Comparison of ENCODE assay signal across 8 cellular contexts in the genomic region with DNA sequence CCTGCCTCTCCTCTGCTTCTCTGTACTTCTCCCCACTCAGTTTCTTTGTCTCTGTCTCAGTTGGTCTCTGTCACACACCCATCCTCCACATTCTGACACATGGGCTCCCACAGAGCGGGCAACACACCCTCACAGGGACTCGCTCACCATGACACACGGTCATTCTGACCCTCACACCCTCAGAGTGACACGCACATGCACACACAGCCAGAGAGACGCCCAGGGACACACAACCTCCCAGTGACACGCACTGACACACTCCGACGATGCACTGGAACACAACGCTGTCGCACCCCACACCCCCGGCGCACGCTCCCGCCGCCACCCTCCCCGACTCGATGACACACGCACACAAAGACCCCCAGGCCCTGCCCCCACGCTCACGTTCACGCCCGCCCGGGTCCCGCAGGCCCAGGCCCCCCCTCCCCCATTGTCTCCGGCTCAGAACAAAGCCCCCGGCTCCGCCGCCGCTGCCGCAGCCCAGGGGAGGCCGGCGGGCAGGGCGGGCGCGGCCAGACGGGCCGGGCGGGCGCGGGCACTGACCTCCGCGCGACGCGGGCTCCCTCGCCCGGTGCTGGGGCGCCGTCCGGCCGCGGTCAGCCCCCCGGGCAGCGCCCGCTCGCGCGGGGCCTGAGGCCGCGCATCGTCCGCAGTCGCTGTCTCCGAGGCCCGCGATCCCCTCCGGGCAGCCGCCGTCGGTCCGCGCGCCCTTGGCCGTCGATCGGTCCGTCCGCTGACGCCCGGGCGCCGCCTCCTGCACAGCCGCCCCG. TPM values are rescaled to one million over a fixed set of nuclear protein-coding genes. Genes with fewer than 3 reads are reported as not detected.
A peak's percentile ranks its signal among the peaks of the same experiment; 100 is the strongest.
DNase-seq lines count a peak whose midpoint lies in the region; ATAC-seq and TF ChIP-seq lines count a peak whose summit lies in the region.

No MANE protein-coding gene starts in this region.

- no peak overlapping the region for H3K27ac Mint-ChIP-seq in effector memory CD8-positive, alpha-beta T cell
- H3K27ac Mint-ChIP-seq in natural killer cell treated with Interleukin-12 subunit alpha and Interleukin-12 subunit beta and Interleukin-15 and Interleukin-18, amount 100 ng/mL, for 72 hours, result no peak overlapping the region
- no peak overlapping the region for H3K27ac Mint-ChIP-seq in osteocyte (ENCODE audit: unreplicated experiment)

- no peaks in the 10 kb centered on the region for H3K9me3 Mint-ChIP-seq in effector memory CD8-positive, alpha-beta T cell
- no peaks in the 10 kb centered on the region for H3K9me3 Mint-ChIP-seq in natural killer cell treated with Interleukin-12 subunit alpha and Interleukin-12 subunit beta and Interleukin-15 and Interleukin-18, amount 100 ng/mL, for 72 hours
- no peaks in the 10 kb centered on the region for H3K9me3 Mint-ChIP-seq in osteocyte (ENCODE audit: unreplicated experiment)

- no peaks in the 10 kb centered on the region for H3K36me3 ChIP-seq in Peyer's patch
- no peaks in the 10 kb centered on the region for H3K36me3 ChIP-seq in aorta (ENCODE audit: control insufficient read depth in 1 of 2, insufficient read depth in 2 of 2, low read length in 1 of 2)

- DNase-seq in Ammon's horn (ENCODE audit: low spot score) (peak; percentile 26), Peyer's patch (peak in 1 of 3 donors; percentile 51), aorta (peak in 1 of 2 donors; percentile 87), osteocyte (ENCODE audit: extremely low spot score, unreplicated experiment) (no peak), GM19238 (ENCODE audit: insufficient read length, low spot score) (no peak)
- no peak for DNase-seq in effector memory CD8-positive, alpha-beta T cell
- no peak for DNase-seq in natural killer cell treated with Interleukin-12 subunit alpha and Interleukin-12 subunit beta and Interleukin-15 and Interleukin-18, amount 100 ng/mL, for 72 hours (ENCODE audit: low spot score)

- peak; percentile 56 for ATAC-seq in effector memory CD8-positive, alpha-beta T cell (replicated peaks)
- ATAC-seq in natural killer cell treated with Interleukin-12 subunit alpha and Interleukin-12 subunit beta and Interleukin-15 and Interleukin-18, amount 100 ng/mL, for 72 hours, result peak; percentile 58 to 61
- ATAC-seq in aorta (ENCODE audit: low FRiP score) (peak; percentile 69), HG03095 (IDR thresholded peaks at IDR 0.05; ENCODE audit: unreplicated experiment) (no peak)

- H3K9me3 ChIP-seq in Peyer's patch, result no peaks in the 10 kb centered on the region
- H3K9me3 ChIP-seq in aorta (ENCODE audit: control insufficient read depth, low read length), result no peaks in the 10 kb centered on the region

- no peak overlapping the region for H3K4me3 Mint-ChIP-seq in effector memory CD8-positive, alpha-beta T cell
- H3K4me3 Mint-ChIP-seq in natural killer cell treated with Interleukin-12 subunit alpha and Interleukin-12 subunit beta and Interleukin-15 and Interleukin-18, amount 100 ng/mL, for 72 hours, result no peak overlapping the region
- no peak overlapping the region for H3K4me3 Mint-ChIP-seq in osteocyte (ENCODE audit: unreplicated experiment)

- peaks cover 0 to 6% of the 10 kb centered on the region in 2 donors for H3K4me1 Mint-ChIP-seq in effector memory CD8-positive, alpha-beta T cell (ENCODE audit: low read depth in 2 of 2)
- peaks cover 6 to 10% of the 10 kb centered on the region in 2 donors for H3K4me1 Mint-ChIP-seq in natural killer cell treated with Interleukin-12 subunit alpha and Interleukin-12 subunit beta and Interleukin-15 and Interleukin-18, amount 100 ng/mL, for 72 hours (ENCODE audit: low read depth in 2 of 2)
- peaks cover 12% of the 10 kb centered on the region for H3K4me1 Mint-ChIP-seq in osteocyte (ENCODE audit: unreplicated experiment)

- peak overlapping the region; percentile 29 to 61 (median 51) for H3K4me3 ChIP-seq in Peyer's patch
- H3K4me3 ChIP-seq in aorta (ENCODE audit: low read length in 2 of 2), result peak overlapping the region; percentile 66 to 85

- peak overlapping the region; percentile 40 to 76 (median 70) for H3K27ac ChIP-seq in Peyer's patch
- peak overlapping the region; percentile 61 to 72 for H3K27ac ChIP-seq in aorta (ENCODE audit: low read depth in 1 of 2, low read length in 2 of 2)

- TF ChIP-seq CTCF in Peyer's patch (IDR thresholded peaks at IDR 0.05), result no peak
- TF ChIP-seq CTCF in osteocyte (IDR thresholded peaks at IDR 0.05), result no peak

- H3K36me3 Mint-ChIP-seq in effector memory CD8-positive, alpha-beta T cell (ENCODE audit: insufficient read depth), result no peaks in the 10 kb centered on the region
- H3K36me3 Mint-ChIP-seq in natural killer cell treated with Interleukin-12 subunit alpha and Interleukin-12 subunit beta and Interleukin-15 and Interleukin-18, amount 100 ng/mL, for 72 hours, result no peaks in the 10 kb centered on the region
- H3K36me3 Mint-ChIP-seq in osteocyte (ENCODE audit: unreplicated experiment), result no peaks in the 10 kb centered on the region

- H3K27me3 ChIP-seq in Peyer's patch, result no peaks in the 10 kb centered on the region
- no peaks in the 10 kb centered on the region for H3K27me3 ChIP-seq in aorta (ENCODE audit: control insufficient read depth in 1 of 2, insufficient read depth in 2 of 2, low read length in 1 of 2)

- peaks cover 4 to 9% of the 10 kb centered on the region in 2 donors for H3K27me3 Mint-ChIP-seq in effector memory CD8-positive, alpha-beta T cell
- H3K27me3 Mint-ChIP-seq in natural killer cell treated with Interleukin-12 subunit alpha and Interleukin-12 subunit beta and Interleukin-15 and Interleukin-18, amount 100 ng/mL, for 72 hours, result peaks cover 12 to 14% of the 10 kb centered on the region in 2 donors
- no peaks in the 10 kb centered on the region for H3K27me3 Mint-ChIP-seq in osteocyte (ENCODE audit: unreplicated experiment)

- no peak for TF ChIP-seq POLR2A in Peyer's patch (IDR thresholded peaks at IDR 0.05)

- 1% methylated on average over 51 to 84 of the region's 84 CpGs for WGBS in aorta, 2 donors

- intact Hi-C loops in aorta (cut with DNase I), result loop anchor here (5.0 kb wide), 2 partner anchors 38 to 48 kb away; partner anchors contain the start of gene TPP1 (in 1 of the 2)

- peaks cover 0 to 3% (median 0%) of the 10 kb centered on the region in 4 donors for H3K4me1 ChIP-seq in Peyer's patch
- peaks cover 0 to 4% of the 10 kb centered on the region in 2 donors for H3K4me1 ChIP-seq in aorta (ENCODE audit: control insufficient read depth in 1 of 2, insufficient read depth in 2 of 2, low read length in 2 of 2)

RNA-seq across cellular contexts. Expression of gene DCHS1, which starts 0.4 kb away (rescaled TPM):
- total RNA-seq in Peyer's patch (10 to 100 TPM in 2 of 4 donors, 1 to 10 TPM in 2; 2.8 to 12.4 (median 9.7) TPM), aorta (10 to 100 TPM; 60.8 to 64.4 TPM), osteocyte (63.0 and 63.3 TPM in 2 replicates)
- 1 to 10 TPM in 1 of 2 donors, under 1 TPM in 1; 0.73 to 1.6 TPM for total RNA-seq in natural killer cell treated with Interleukin-12 subunit alpha and Interleukin-12 subunit beta and Interleukin-15 and Interleukin-18, amount 100 ng/mL, for 72 hours
- 10 to 100 TPM in 1 of 2 donors, 1 to 10 TPM in 1; 1.4 to 12.4 TPM for polyA plus RNA-seq in aorta

RNA-seq across cellular contexts. Expression of gene MRPL17, which starts 27.9 kb away (rescaled TPM):
- total RNA-seq in Peyer's patch, result 10 to 100 TPM in 3 of 4 donors, 1 to 10 TPM in 1; 6.1 to 20.8 (median 16.6) TPM
- 10 to 100 TPM; 69.1 to 70.1 TPM for total RNA-seq in natural killer cell treated with Interleukin-12 subunit alpha and Interleukin-12 subunit beta and Interleukin-15 and Interleukin-18, amount 100 ng/mL, for 72 hours
- total RNA-seq in aorta, result 10 to 100 TPM; 27.5 to 30.1 TPM
- 10 to 100 TPM; 19.3 to 22.8 TPM for polyA plus RNA-seq in aorta
- 47.8 and 49.8 TPM in 2 replicates for total RNA-seq in osteocyte

RNA-seq across cellular contexts. Expression of gene TPP1, which starts 36.0 kb away (rescaled TPM):
- total RNA-seq in Peyer's patch, result 100 to 1,000 TPM in 3 of 4 donors, 10 to 100 TPM in 1; 79.2 to 232 (median 134) TPM
- total RNA-seq in natural killer cell treated with Interleukin-12 subunit alpha and Interleukin-12 subunit beta and Interleukin-15 and Interleukin-18, amount 100 ng/mL, for 72 hours, result 10 to 100 TPM; 48.6 to 92.4 TPM
- total RNA-seq in aorta, result 100 to 1,000 TPM in 1 of 2 donors, 10 to 100 TPM in 1; 79.5 to 125 TPM
- polyA plus RNA-seq in aorta, result 10 to 100 TPM; 26.8 to 38.0 TPM
- total RNA-seq in osteocyte, result 157 and 171 TPM in 2 replicates

RNA-seq across cellular contexts. Expression of gene TAF10, which starts 43.2 kb away (rescaled TPM):
- 10 to 100 TPM; 55.9 to 90.8 (median 74.5) TPM for total RNA-seq in Peyer's patch
- total RNA-seq in natural killer cell treated with Interleukin-12 subunit alpha and Interleukin-12 subunit beta and Interleukin-15 and Interleukin-18, amount 100 ng/mL, for 72 hours, result 100 to 1,000 TPM; 118 to 152 TPM
- 100 to 1,000 TPM in 1 of 2 donors, 10 to 100 TPM in 1; 79.2 to 108 TPM for total RNA-seq in aorta
- polyA plus RNA-seq in aorta, result 100 to 1,000 TPM in 1 of 2 donors, 10 to 100 TPM in 1; 55.0 to 119 TPM
- 93.4 and 100 TPM in 2 replicates for total RNA-seq in osteocyte

RNA-seq across cellular contexts. Expression of gene ILK, which starts 51.6 kb away (rescaled TPM):
- total RNA-seq in Peyer's patch, result 100 to 1,000 TPM in 2 of 4 donors, 10 to 100 TPM in 2; 81.1 to 121 (median 97.3) TPM
- 100 to 1,000 TPM in 1 of 2 donors, 10 to 100 TPM in 1; 91.8 to 142 TPM for total RNA-seq in natural killer cell treated with Interleukin-12 subunit alpha and Interleukin-12 subunit beta and Interleukin-15 and Interleukin-18, amount 100 ng/mL, for 72 hours
- 100 to 1,000 TPM; 336 to 562 TPM for total RNA-seq in aorta
- 100 to 1,000 TPM; 287 to 526 TPM for polyA plus RNA-seq in aorta
- total RNA-seq in osteocyte, result 192 and 209 TPM in 2 replicates
